8 cellular contexts compared by ENCODE assay signal in the genomic region with DNA sequence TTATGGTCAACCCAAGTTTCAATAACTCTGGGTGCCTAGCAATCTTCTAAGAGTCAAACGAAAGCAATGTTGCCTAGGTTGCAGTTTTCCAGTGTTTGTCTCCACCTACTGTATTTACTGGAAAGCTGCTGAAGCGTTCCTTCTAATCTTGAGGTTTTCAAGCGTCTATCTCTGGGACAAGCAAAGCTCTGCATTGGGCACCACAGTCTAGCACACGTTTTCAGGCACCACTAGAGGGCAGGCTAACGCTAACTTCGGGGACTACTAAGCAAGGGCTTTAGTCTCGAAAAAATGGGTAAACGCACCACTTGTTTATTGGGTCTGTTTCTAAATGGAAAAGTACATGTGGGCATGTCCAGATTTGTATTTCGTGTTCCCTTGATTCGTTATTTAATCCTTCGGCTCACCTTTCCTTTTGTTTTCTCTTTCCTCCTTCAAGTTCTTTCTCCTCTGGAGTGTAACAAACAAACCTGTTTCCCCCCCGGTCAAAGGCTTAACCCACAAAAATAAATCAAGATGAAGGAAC.
A peak's percentile ranks its signal among the peaks of the same experiment; 100 is the strongest.
DNase-seq lines count a peak whose midpoint lies in the region; ATAC-seq and TF ChIP-seq lines count a peak whose summit lies in the region.
"Not testable (repeated sequence)": the region's sequence is repeated elsewhere in the genome, so short reads cannot be mapped to it uniquely, and the experiment has no call there.

No MANE protein-coding gene starts in this region.

- not testable (repeated sequence) for H3K9me3 Mint-ChIP-seq in activated CD4-positive, alpha-beta T cell treated with anti-CD3 and anti-CD28 coated beads, Interleukin-2, amount 10 ng/mL, durations not matched to agents 7 days and 5 days

- peaks cover 10 to 13% (median 10%) of the 10 kb centered on the region in 10 experiments for H3K4me1 ChIP-seq in BLaER1 treated with 17β-estradiol and CSF1 and Interleukin-3, amounts not matched to agents 10 nM and 100 nM
- not testable (repeated sequence) for H3K4me1 ChIP-seq in body of pancreas; lung (ENCODE audit: control insufficient read depth in 2 of 2, insufficient read depth in 2 of 2, low read length in 2 of 2)

- intact Hi-C loops in body of pancreas (cut with DNase I) = not testable (repeated sequence)

- DNase-seq in NCI-H460 (ENCODE audit: extremely low read depth, low read depth) (peak; percentile 66), body of pancreas (peak; percentile 37 to 53 (median 46))
- DNase-seq in activated CD4-positive, alpha-beta T cell treated with anti-CD3 and anti-CD28 coated beads, Interleukin-2, amount 10 ng/mL, durations not matched to agents 7 days and 5 days = peak; percentile 75
- not testable (repeated sequence) for DNase-seq in lung (ENCODE audit: low spot score)
- peak; percentile 24 for DNase-seq in stimulated activated CD8-positive, alpha-beta memory T cell treated with anti-CD3 and anti-CD28 coated beads, Interleukin-12 subunit alpha, Interleukin-12 subunit beta, amount 100 ng/mL, for 1 hour (ENCODE audit: low read depth)

- not testable (repeated sequence) for H3K27me3 Mint-ChIP-seq in activated CD4-positive, alpha-beta T cell treated with anti-CD3 and anti-CD28 coated beads, Interleukin-2, amount 10 ng/mL, durations not matched to agents 7 days and 5 days

- ATAC-seq in GM19397 (IDR thresholded peaks at IDR 0.05; ENCODE audit: unreplicated experiment) (peak; percentile 87), HG03064 (IDR thresholded peaks at IDR 0.05; ENCODE audit: low read depth, unreplicated experiment) (peak; percentile 74), body of pancreas (peak; percentile 81), lung (ENCODE audit: insufficient read depth, low FRiP score) (peak; percentile 72)

- peaks cover 3 to 23% (median 9%) of the 10 kb centered on the region in 11 experiments; a peak in 16 of 22 replicates for H3K9me3 ChIP-seq in BLaER1 treated with 17β-estradiol and CSF1 and Interleukin-3, amounts not matched to agents 10 nM and 100 nM (replicated peaks in 1 of 11)
- H3K9me3 ChIP-seq in body of pancreas; lung (ENCODE audit: control insufficient read depth in 2 of 2, insufficient read depth in 1 of 2, low read length in 1 of 2): not testable (repeated sequence)

- WGBS in body of pancreas, 2 donors = 20 to 26% methylated on average over 12 of the region's 12 CpGs
- WGBS in lung, 2 donors = 27 to 37% methylated on average over 12 of the region's 12 CpGs

- H3K27ac ChIP-seq in BLaER1 treated with 17β-estradiol and CSF1 and Interleukin-3, amounts not matched to agents 10 nM and 100 nM = peak overlapping the region in 2 of 11 experiments; percentile 2 to 24; a peak in 4 of 22 replicates
- H3K27ac ChIP-seq in body of pancreas; lung (ENCODE audit: low read depth in 1 of 2, low read length in 1 of 2): not testable (repeated sequence)

- H4K20me1 ChIP-seq in BLaER1 treated with 17β-estradiol and CSF1 and Interleukin-3, amounts not matched to agents 10 nM and 100 nM = not testable (repeated sequence)

- POLR2A ChIA-PET in activated CD4-positive, alpha-beta T cell treated with anti-CD3 and anti-CD28 coated beads, Interleukin-2, amount 10 ng/mL, durations not matched to agents 7 days and 5 days (lab: Charles Lee) = not testable (repeated sequence)

- H3K4me3 Mint-ChIP-seq in activated CD4-positive, alpha-beta T cell treated with anti-CD3 and anti-CD28 coated beads, Interleukin-2, amount 10 ng/mL, durations not matched to agents 7 days and 5 days = not testable (repeated sequence)

- not testable (repeated sequence) for TF ChIP-seq POLR2A in body of pancreas (IDR thresholded peaks at IDR 0.05)

- not testable (repeated sequence) for H3K36me3 Mint-ChIP-seq in activated CD4-positive, alpha-beta T cell treated with anti-CD3 and anti-CD28 coated beads, Interleukin-2, amount 10 ng/mL, durations not matched to agents 7 days and 5 days (ENCODE audit: low read depth)

- H3K4me2 ChIP-seq in BLaER1 treated with 17β-estradiol and CSF1 and Interleukin-3, amounts not matched to agents 10 nM and 100 nM = peak overlapping the region; percentile 46 to 75 (median 64)

- CTCF ChIA-PET in activated CD4-positive, alpha-beta T cell treated with anti-CD3 and anti-CD28 coated beads, Interleukin-2, amount 10 ng/mL, durations not matched to agents 7 days and 5 days (lab: Charles Lee) = not testable (repeated sequence)

- not testable (repeated sequence) for H3K4me1 Mint-ChIP-seq in activated CD4-positive, alpha-beta T cell treated with anti-CD3 and anti-CD28 coated beads, Interleukin-2, amount 10 ng/mL, durations not matched to agents 7 days and 5 days

- not testable (repeated sequence) for H3K27ac Mint-ChIP-seq in activated CD4-positive, alpha-beta T cell treated with anti-CD3 and anti-CD28 coated beads, Interleukin-2, amount 10 ng/mL, durations not matched to agents 7 days and 5 days

- H3K27me3 ChIP-seq in BLaER1 treated with 17β-estradiol and CSF1 and Interleukin-3, amounts not matched to agents 10 nM and 100 nM; body of pancreas; lung (ENCODE audit: control insufficient read depth, insufficient read depth): not testable (repeated sequence)

- peak overlapping the region in 5 of 11 experiments; percentile 3 to 49 (median 35); a peak in 8 of 22 replicates for H3K9ac ChIP-seq in BLaER1 treated with 17β-estradiol and CSF1 and Interleukin-3, amounts not matched to agents 10 nM and 100 nM

- peak in 3 of 7 experiments; percentile 11 to 47 (median 28) for TF ChIP-seq CTCF in body of pancreas (IDR thresholded peaks at IDR 0.05)
- TF ChIP-seq CTCF in lung (IDR thresholded peaks at IDR 0.05; ENCODE audit: control extremely low read depth, extremely low read depth) = not testable (repeated sequence)

- not testable (repeated sequence) for H3K36me3 ChIP-seq in BLaER1 treated with 17β-estradiol and CSF1 and Interleukin-3, amounts not matched to agents 10 nM and 100 nM; body of pancreas (replicated peaks in 1 of 2; ENCODE audit: insufficient read depth in 1 of 2, low read depth in 2 of 2); lung (ENCODE audit: control insufficient read depth in 2 of 2, insufficient read depth in 2 of 2, low read length in 2 of 2)

- peak overlapping the region in 5 of 10 experiments; percentile 3 to 45 (median 34); a peak in 5 of 20 replicates for H3K4me3 ChIP-seq in BLaER1 treated with 17β-estradiol and CSF1 and Interleukin-3, amounts not matched to agents 10 nM and 100 nM
- not testable (repeated sequence) for H3K4me3 ChIP-seq in body of pancreas, lung
